In the genomic region with DNA sequence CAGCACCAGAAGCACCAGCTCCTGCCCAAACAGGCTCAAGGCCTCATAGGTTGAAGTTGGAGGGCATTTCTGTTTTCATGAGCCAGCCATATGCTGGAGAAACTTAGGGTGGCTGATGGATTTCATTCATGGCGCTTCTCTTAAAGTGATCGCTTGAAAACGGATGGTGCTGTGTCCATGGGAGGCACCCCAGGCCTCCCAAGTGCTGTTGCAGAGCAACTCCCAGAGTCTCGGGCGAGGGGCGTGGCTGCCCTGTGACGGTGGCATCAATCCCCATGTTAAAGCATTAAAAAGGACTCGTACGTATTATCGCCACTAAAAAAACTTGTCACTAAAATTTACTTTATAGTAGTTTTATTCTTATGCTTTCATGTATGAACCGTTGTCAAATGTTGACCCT, we compare ENCODE assay signal across 34 cellular contexts.
"Had no signal": no experiment of that assay in that cellular context is flagged by ENCODE, and none has a peak within 500 bp of the region (broad histone marks: within the 10 kb centered on the region; RNA-seq: fewer than 3 reads in every experiment).

No MANE protein-coding gene starts in this region.

- H3K36me3 ChIP-seq: MG63 had no signal

- H3K27ac ChIP-seq: KMS-11 had no signal

- H3K4me2 ChIP-seq: KMS-11 had no signal

- DNase-seq: Karpas-422, Kasumi-1, KG1, MG63, MM.1S, MV-4-11, NCI-H1048, NCI-H1092, NCI-H1092 treated with DMSO at 0.1 percent for 48 hours, NCI-H1105, NCI-H1105 treated with DMSO at 0.1 percent for 48 hours, NCI-H1417, NCI-H1417 treated with DMSO at 0.1 percent for 48 hours, NCI-H1436, NCI-H1436 treated with DMSO at 0.1 percent for 48 hours, NCI-H146, NCI-H1694, NCI-H1694 treated with DMSO at 0.1 percent for 48 hours, NCI-H187, NCI-H187 treated with DMSO at 0.1 percent for 48 hours, NCI-H1930, NCI-H2029, NCI-H2029 treated with DMSO at 0.1 percent for 48 hours, NCI-H2081, NCI-H2081 treated with DMSO at 0.1 percent for 48 hours, NCI-H2107, NCI-H2171, NCI-H2171 treated with DMSO at 0.1 percent for 48 hours, NCI-H2227 treated with DMSO at 0.1 percent for 48 hours, NCI-H226, NCI-H345, NCI-H446, NCI-H446 treated with DMSO at 0.1 percent for 48 hours had no signal

- H3K4me3 ChIP-seq: MG63 had no signal

- H3K9ac ChIP-seq: KMS-11 had no signal
